Comparison of ENCODE assay signal across 1 cellular context in genomic region chr6:138979813-138980668, GRCh38.
TF ChIP-seq lines count a peak whose summit lies in the region.

No MANE protein-coding gene starts in this region.

TF ChIP-seq in GM12878, 131 proteins besides CTCF, POLR2A, EP300 and RAD21 (continued from another document):
- TF ChIP-seq REST (IDR thresholded peaks at IDR 0.05; ENCODE audit: low read depth, low read length) (no peak), KAT2A (conservative IDR thresholded peaks at IDR 0.05; ENCODE audit: control insufficient read depth, low read depth, low read length) (no peak), NKRF (conservative IDR thresholded peaks at IDR 0.05) (no peak), EZH2 (IDR thresholded peaks at IDR 0.05; ENCODE audit: borderline replicate concordance, control insufficient read depth, low read depth, low read length) (no peak), IKZF1 (conservative IDR thresholded peaks at IDR 0.05) (peak; percentile 85), KDM1A (IDR thresholded peaks at IDR 0.05; ENCODE audit: borderline replicate concordance) (no peak), WRNIP1 (IDR thresholded peaks at IDR 0.05; ENCODE audit: borderline replicate concordance, low read depth, low read length) (no peak), GABPA (IDR thresholded peaks at IDR 0.05; ENCODE audit: low read depth) (no peak), NFXL1 (IDR thresholded peaks at IDR 0.05; ENCODE audit: borderline replicate concordance) (no peak), CHD4 (IDR thresholded peaks at IDR 0.05) (no peak), ZNF622 (IDR thresholded peaks at IDR 0.05) (no peak), ZBED1 (IDR thresholded peaks at IDR 0.05; ENCODE audit: borderline replicate concordance) (no peak), IRF4 (IDR thresholded peaks at IDR 0.05; ENCODE audit: low read depth, low read length) (peak; percentile 82), IKZF2 (IDR thresholded peaks at IDR 0.05) (peak; percentile 89 to 91), YY1 (IDR thresholded peaks at IDR 0.05; ENCODE audit: low read depth, low read length) (no peak), NFIC (IDR thresholded peaks at IDR 0.05; ENCODE audit: low read depth, low read length) (no peak), MTA2 (IDR thresholded peaks at IDR 0.05; ENCODE audit: low read depth) (peak; percentile 54), GATAD2B (conservative IDR thresholded peaks at IDR 0.05; ENCODE audit: low read depth) (no peak; the same call in 1 of the 2 replicates), EED (IDR thresholded peaks at IDR 0.05; ENCODE audit: low read depth) (peak; percentile 75)
- TF ChIP-seq, protein P1, sequence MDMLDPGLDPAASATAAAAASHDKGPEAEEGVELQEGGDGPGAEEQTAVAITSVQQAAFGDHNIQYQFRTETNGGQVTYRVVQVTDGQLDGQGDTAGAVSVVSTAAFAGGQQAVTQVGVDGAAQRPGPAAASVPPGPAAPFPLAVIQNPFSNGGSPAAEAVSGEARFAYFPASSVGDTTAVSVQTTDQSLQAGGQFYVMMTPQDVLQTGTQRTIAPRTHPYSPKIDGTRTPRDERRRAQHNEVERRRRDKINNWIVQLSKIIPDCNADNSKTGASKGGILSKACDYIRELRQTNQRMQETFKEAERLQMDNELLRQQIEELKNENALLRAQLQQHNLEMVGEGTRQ (IDR thresholded peaks at IDR 0.05; ENCODE audit: borderline replicate concordance, low read depth, low read length), result no peak
